31 cellular contexts compared by ENCODE assay signal in genomic region chr1:223264983-223265663, GRCh38.
"Had no signal": no experiment of that assay in that cellular context is flagged by ENCODE, and none has a peak within 500 bp of the region (broad histone marks: within the 10 kb centered on the region; RNA-seq: fewer than 3 reads in every experiment).

No MANE protein-coding gene starts in this region.

- H3K4me2 ChIP-seq: KMS-11, PC-9 had no signal

- H3K9me3 Mint-ChIP-seq: activated CD4-positive, alpha-beta T cell treated with anti-CD3 and anti-CD28 coated beads, Interleukin-2, amount 10 ng/mL, durations not matched to agents 24 days and 14 days; activated CD8-positive, alpha-beta T cell treated with anti-CD3 and anti-CD28 coated beads for 36 hours; activated naive CD8-positive, alpha-beta T cell treated with anti-CD3 and anti-CD28 coated beads for 36 hours; activated T-cell treated with anti-CD3 and anti-CD28 coated beads, Interleukin-2, amount 50 U/mL, for 72 hours; activated T-helper 17 cell treated with anti-CD3 and anti-CD28 coated beads, Interleukin-2, amount 50 U/mL, for 72 hours; T-helper 2 cell treated with Interferon-gamma antibody and Interleukin-4, amounts not matched to agents 5 μg/mL and 100 μg/mL, for 36 hours had no signal

- H3K9me3 ChIP-seq: ascending aorta, SJCRH30 had no signal

- H3K27ac Mint-ChIP-seq: activated CD4-positive, alpha-beta T cell treated with anti-CD3 and anti-CD28 coated beads, Interleukin-2, amount 10 ng/mL, durations not matched to agents 24 days and 14 days; activated CD8-positive, alpha-beta T cell treated with anti-CD3 and anti-CD28 coated beads for 36 hours; activated naive CD8-positive, alpha-beta T cell treated with anti-CD3 and anti-CD28 coated beads for 36 hours; activated T-cell treated with anti-CD3 and anti-CD28 coated beads, Interleukin-2, amount 50 U/mL, for 72 hours; activated T-helper 17 cell treated with anti-CD3 and anti-CD28 coated beads, Interleukin-2, amount 50 U/mL, for 72 hours; T-helper 2 cell treated with Interferon-gamma antibody and Interleukin-4, amounts not matched to agents 5 μg/mL and 100 μg/mL, for 36 hours had no signal

- DNase-seq: activated CD4-positive, alpha-beta T cell treated with anti-CD3 and anti-CD28 coated beads, Interleukin-2, amount 10 ng/mL, durations not matched to agents 24 days and 14 days; activated CD4-positive, alpha-beta T cell treated with anti-CD3 and anti-CD28 coated beads, Interleukin-2, amount 50 U/mL, for 4 hours; activated CD8-positive, alpha-beta T cell treated with anti-CD3 and anti-CD28 coated beads for 36 hours; activated effector memory CD4-positive, alpha-beta T cell treated with anti-CD3 and anti-CD28 coated beads, Interleukin-2, amount 50 U/mL, for 16 hours; activated naive CD4-positive, alpha-beta T cell; activated naive CD4-positive, alpha-beta T cell treated with anti-CD3 and anti-CD28 coated beads, Interleukin-2, amount 50 U/mL, for 16 hours; activated naive CD8-positive, alpha-beta T cell treated with anti-CD3 and anti-CD28 coated beads for 36 hours; activated T-cell treated with anti-CD3 and anti-CD28 coated beads, Interleukin-2, amount 50 U/mL, for 1 hour; activated T-cell treated with anti-CD3 and anti-CD28 coated beads, Interleukin-2, amount 50 U/mL, for 72 hours; amygdala; cerebellar nuclear complex; NCI-H1092 treated with DMSO at 0.1 percent for 48 hours; NCI-H1417; NCI-H146; NCI-H187; NCI-H2029 treated with DMSO at 0.1 percent for 48 hours; NCI-H2171 treated with DMSO at 0.1 percent for 48 hours; NCI-H2227 treated with DMSO at 0.1 percent for 48 hours; NCI-H446; NCI-H510A treated with DMSO at 0.1 percent for 48 hours; NCI-H526 treated with DMSO at 0.1 percent for 48 hours; NCI-H774; PC-9; SHP77; SJCRH30 had no signal

- H3K4me3 ChIP-seq: ascending aorta, cardiac muscle cell, PC-9, SJCRH30, SK-N-MC had no signal

- H3K36me3 Mint-ChIP-seq: activated naive CD8-positive, alpha-beta T cell treated with anti-CD3 and anti-CD28 coated beads for 36 hours had no signal

- H3K27ac ChIP-seq: ascending aorta, cardiac muscle cell, KMS-11, PC-9, SJCRH30, SK-N-MC had no signal

- H3K27me3 ChIP-seq: ascending aorta, cardiac muscle cell, SJCRH30 had no signal

- H3K4me1 ChIP-seq: ascending aorta, SJCRH30 had no signal

- H3K36me3 ChIP-seq: ascending aorta, cardiac muscle cell, SJCRH30 had no signal

- ATAC-seq: activated CD8-positive, alpha-beta T cell treated with anti-CD3 and anti-CD28 coated beads for 36 hours; activated T-cell treated with anti-CD3 and anti-CD28 coated beads, Interleukin-2, amount 50 U/mL, for 72 hours; activated T-helper 17 cell treated with anti-CD3 and anti-CD28 coated beads, Interleukin-2, amount 50 U/mL, for 72 hours had no signal

- H3K4me1 Mint-ChIP-seq: activated CD4-positive, alpha-beta T cell treated with anti-CD3 and anti-CD28 coated beads, Interleukin-2, amount 10 ng/mL, durations not matched to agents 24 days and 14 days; activated naive CD8-positive, alpha-beta T cell treated with anti-CD3 and anti-CD28 coated beads for 36 hours; activated T-helper 17 cell treated with anti-CD3 and anti-CD28 coated beads, Interleukin-2, amount 50 U/mL, for 72 hours had no signal

- H2AFZ ChIP-seq: PC-9 had no signal

- H3K4me3 Mint-ChIP-seq: activated CD4-positive, alpha-beta T cell treated with anti-CD3 and anti-CD28 coated beads, Interleukin-2, amount 10 ng/mL, durations not matched to agents 24 days and 14 days; activated CD8-positive, alpha-beta T cell treated with anti-CD3 and anti-CD28 coated beads for 36 hours; activated naive CD8-positive, alpha-beta T cell treated with anti-CD3 and anti-CD28 coated beads for 36 hours; activated T-cell treated with anti-CD3 and anti-CD28 coated beads, Interleukin-2, amount 50 U/mL, for 72 hours; activated T-helper 17 cell treated with anti-CD3 and anti-CD28 coated beads, Interleukin-2, amount 50 U/mL, for 72 hours; T-helper 2 cell treated with Interferon-gamma antibody and Interleukin-4, amounts not matched to agents 5 μg/mL and 100 μg/mL, for 36 hours had no signal
